ENCODE assay signal across 19 cellular contexts in the genomic region with DNA sequence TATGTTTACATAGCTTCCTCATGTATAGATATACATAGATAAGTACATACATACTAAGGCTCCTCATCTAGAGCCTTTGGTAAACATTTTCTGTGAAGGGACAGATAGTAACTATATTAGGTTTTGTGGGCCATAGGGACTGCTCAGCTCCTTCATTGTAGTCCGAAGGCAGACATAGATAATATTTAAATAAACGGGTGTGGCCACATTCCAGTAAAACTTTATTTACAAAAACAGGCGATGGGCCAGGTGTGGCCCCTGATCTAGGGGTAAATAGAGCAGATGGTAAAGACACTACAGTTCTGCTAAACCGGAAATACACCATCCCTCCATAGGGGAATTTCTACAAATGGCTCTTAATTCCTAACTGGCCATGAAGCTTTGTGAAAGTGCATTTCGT.
"Had no signal": no experiment of that assay in that cellular context is flagged by ENCODE, and none has a peak within 500 bp of the region (broad histone marks: within the 10 kb centered on the region; RNA-seq: fewer than 3 reads in every experiment).

No MANE protein-coding gene starts in this region.

- H3K9me3 ChIP-seq: prostate gland, uterus had no signal

- FAIRE-seq: TTC549 had no signal

- H3K27ac Mint-ChIP-seq: activated B cell treated with CpG ODN at 0.5 μM for 24 hours; activated CD4-positive, alpha-beta T cell treated with anti-CD3 and anti-CD28 coated beads, Interleukin-2, amount 10 ng/mL, durations not matched to agents 24 days and 14 days; activated naive CD8-positive, alpha-beta T cell; endodermal cell; T-helper 1 cell treated with Interleukin-12 subunit alpha and Interleukin-12 subunit beta and Interleukin-4 antibody, amounts not matched to agents 30 μg/mL and 1 μg/mL, for 36 hours had no signal

- H3K36me3 Mint-ChIP-seq: natural killer cell had no signal

- ATAC-seq: natural killer cell had no signal

- H3K4me1 Mint-ChIP-seq: endodermal cell had no signal

- H3K4me1 ChIP-seq: prostate gland, uterus had no signal

- H3K4me3 ChIP-seq: prostate gland, uterus had no signal

- H3K9me3 Mint-ChIP-seq: activated B cell treated with CpG ODN at 0.5 μM for 24 hours; activated CD4-positive, alpha-beta T cell treated with anti-CD3 and anti-CD28 coated beads, Interleukin-2, amount 10 ng/mL, durations not matched to agents 24 days and 14 days; activated T-cell treated with anti-CD3 and anti-CD28 coated beads, Interleukin-2, amount 50 U/mL, for 24 hours; endodermal cell; immature natural killer cell; natural killer cell; T-helper 1 cell treated with Interleukin-12 subunit alpha and Interleukin-12 subunit beta and Interleukin-4 antibody, amounts not matched to agents 30 μg/mL and 1 μg/mL, for 36 hours had no signal

- H3K4me3 Mint-ChIP-seq: activated B cell treated with CpG ODN at 0.5 μM for 24 hours; activated CD4-positive, alpha-beta T cell treated with anti-CD3 and anti-CD28 coated beads, Interleukin-2, amount 10 ng/mL, durations not matched to agents 24 days and 14 days; activated naive CD8-positive, alpha-beta T cell; activated T-cell treated with anti-CD3 and anti-CD28 coated beads, Interleukin-2, amount 50 U/mL, for 24 hours; endodermal cell; immature natural killer cell; natural killer cell; T-helper 1 cell treated with Interleukin-12 subunit alpha and Interleukin-12 subunit beta and Interleukin-4 antibody, amounts not matched to agents 30 μg/mL and 1 μg/mL, for 36 hours had no signal

- H3K27me3 ChIP-seq: uterus had no signal

- H3K36me3 ChIP-seq: uterus had no signal

- DNase-seq: activated B cell treated with CpG ODN at 0.5 μM for 24 hours; activated CD4-positive, alpha-beta T cell treated with anti-CD3 and anti-CD28 coated beads, Interleukin-2, amount 10 ng/mL, durations not matched to agents 24 days and 14 days; activated gamma-delta T cell; activated T-cell treated with anti-CD3 and anti-CD28 coated beads, Interleukin-2, amount 50 U/mL, for 24 hours; anterior cingulate cortex; cerebellar nuclear complex; endodermal cell; glutamatergic neuron; immature natural killer cell; left cardiac atrium; natural killer cell; nucleus accumbens; stimulated activated CD4-positive, alpha-beta T cell treated with anti-CD3 and anti-CD28 coated beads, Interleukin-2, amount 100 ng/mL, for 48 hours; stimulated activated naive CD4-positive, alpha-beta T cell treated with Interleukin-2 at 50 U/mL for 16 hours; uterus had no signal

- H3K27me3 Mint-ChIP-seq: activated B cell treated with CpG ODN at 0.5 μM for 24 hours; activated CD4-positive, alpha-beta T cell treated with anti-CD3 and anti-CD28 coated beads, Interleukin-2, amount 10 ng/mL, durations not matched to agents 24 days and 14 days; activated naive CD8-positive, alpha-beta T cell; activated T-cell treated with anti-CD3 and anti-CD28 coated beads, Interleukin-2, amount 50 U/mL, for 24 hours had no signal

- H3K27ac ChIP-seq: prostate gland, uterus had no signal
